28 cellular contexts compared by ENCODE assay signal in genomic region chr17:5763595-5763994, GRCh38.
DNase-seq lines count a peak whose midpoint lies in the region; ATAC-seq, FAIRE-seq and TF ChIP-seq lines count a peak whose summit lies in the region.
"Had no signal": no experiment of that assay in that cellular context is flagged by ENCODE, and none has a peak within 500 bp of the region (broad histone marks: within the 10 kb centered on the region; RNA-seq: fewer than 3 reads in every experiment).

No MANE protein-coding gene starts in this region.

- TF ChIP-seq CTCF in RWPE2 (IDR thresholded peaks at IDR 0.05; ENCODE audit: poor library complexity, severe bottlenecking) (no peak), bronchial epithelial cell (IDR thresholded peaks at IDR 0.05; ENCODE audit: insufficient read depth, low read length, severe bottlenecking) (no peak), HepG2 (CRISPR knock-in tag; IDR thresholded peaks at IDR 0.05) (no peak), neural progenitor cell (IDR thresholded peaks at IDR 0.05) (no peak), body of pancreas (IDR thresholded peaks at IDR 0.05) (no peak)

- H3K23ac ChIP-seq in mesendoderm (ENCODE audit: low read length), result no peak overlapping the region

- peaks cover 12% of the 10 kb centered on the region for H3K27me3 ChIP-seq in RWPE2 (ENCODE audit: insufficient read depth, poor library complexity, severe bottlenecking)
- H3K27me3 ChIP-seq in bronchial epithelial cell (ENCODE audit: control insufficient read depth, insufficient read depth, low read length), result peaks cover 8% of the 10 kb centered on the region
- no peaks in the 10 kb centered on the region; a peak in 1 of 5 replicates for H3K27me3 ChIP-seq in HepG2 (ENCODE audit: control insufficient read depth in 1 of 2, insufficient read depth in 2 of 2, low read length in 2 of 2)
- no peaks in the 10 kb centered on the region for H3K27me3 ChIP-seq in neural progenitor cell
- no peaks in the 10 kb centered on the region for H3K27me3 ChIP-seq in mesendoderm (ENCODE audit: insufficient read depth, low read length, poor library complexity)
- no peaks in the 10 kb centered on the region for H3K27me3 ChIP-seq in body of pancreas
- H3K27me3 ChIP-seq: BE2C, BLaER1 had no signal

- H3K4me3 Mint-ChIP-seq in neural progenitor cell, result no peak overlapping the region
- H3K4me3 Mint-ChIP-seq: CD14-positive monocyte; CD4-positive, alpha-beta memory T cell; CD4-positive, CD25-positive, alpha-beta regulatory T cell; CD8-positive, alpha-beta memory T cell had no signal

- no peaks in the 10 kb centered on the region for H3F3A ChIP-seq in neural progenitor cell (ENCODE audit: low read depth)

- no TSS peak for BruUV-seq in HepG2 (replicated peaks; lab: Mats Ljungman, UMichigan)

- peaks cover 8% of the 10 kb centered on the region for H3K9me3 Mint-ChIP-seq in neural progenitor cell
- H3K9me3 Mint-ChIP-seq: CD8-positive, alpha-beta memory T cell had no signal

- H3K36me3 ChIP-seq in RWPE2 (ENCODE audit: low read depth), result no peaks in the 10 kb centered on the region
- H3K36me3 ChIP-seq in bronchial epithelial cell (ENCODE audit: control insufficient read depth, insufficient read depth, low read length), result no peaks in the 10 kb centered on the region
- no peaks in the 10 kb centered on the region for H3K36me3 ChIP-seq in HepG2 (replicated peaks in 1 of 2; ENCODE audit: control insufficient read depth in 1 of 2, insufficient read depth in 2 of 2, low read length in 2 of 2)
- no peaks in the 10 kb centered on the region for H3K36me3 ChIP-seq in neural progenitor cell
- H3K36me3 ChIP-seq in mesendoderm (ENCODE audit: control insufficient read depth, insufficient read depth, low read length), result no peaks in the 10 kb centered on the region
- H3K36me3 ChIP-seq in body of pancreas (replicated peaks in 1 of 2; ENCODE audit: insufficient read depth in 1 of 2, low read depth in 2 of 2), result no peaks in the 10 kb centered on the region
- H3K36me3 ChIP-seq: BE2C, BLaER1 had no signal

- H3K9me3 ChIP-seq in RWPE2 (ENCODE audit: severe bottlenecking), result no peaks in the 10 kb centered on the region
- H3K9me3 ChIP-seq in HepG2 (ENCODE audit: low read length), result no peaks in the 10 kb centered on the region
- no peaks in the 10 kb centered on the region for H3K9me3 ChIP-seq in neural progenitor cell (ENCODE audit: low read depth)
- no peaks in the 10 kb centered on the region for H3K9me3 ChIP-seq in body of pancreas
- H3K9me3 ChIP-seq: BE2C, BLaER1 had no signal

- DNase-seq in RWPE2 (ENCODE audit: low spot score) (peak; percentile 8), bronchial epithelial cell (ENCODE audit: low read depth) (no peak), HepG2 (ENCODE audit: low spot score) (peak; percentile 75), neural progenitor cell (ENCODE audit: low spot score) (no peak), mesendoderm (no peak), RPMI8226 (no peak), body of pancreas (no peak)
- DNase-seq: 8988T; ACHN; BE2C; C1 segment of cervical spinal cord; CD4-positive, alpha-beta memory T cell; CD4-positive, CD25-positive, alpha-beta regulatory T cell; CD8-positive, alpha-beta memory T cell; COR-L47; DMS 273 treated with DMSO at 0.1 percent for 48 hours; DMS153; DMS53; DMS79; DND-41; EL; GDM1 had no signal

- H3K27me3 Mint-ChIP-seq in neural progenitor cell (ENCODE audit: insufficient read depth, low read depth), result peaks cover 18% of the 10 kb centered on the region

- no peak overlapping the region for H2BK5ac ChIP-seq in mesendoderm (ENCODE audit: low read length)

- H4K8ac ChIP-seq in mesendoderm (ENCODE audit: low read depth, low read length), result no peak overlapping the region

- in situ Hi-C loops in HepG2 (cut with HindIII; ENCODE audit: extremely low pct_ligation_motif_present, low pct_unique_long_range_greater_than_20kb), result no loop called here

- H3K36me3 Mint-ChIP-seq in neural progenitor cell, result peaks cover 2% of the 10 kb centered on the region
- H3K36me3 Mint-ChIP-seq: CD14-positive monocyte; CD4-positive, alpha-beta memory T cell; CD4-positive, CD25-positive, alpha-beta regulatory T cell had no signal

- H3K79me2 ChIP-seq in HepG2 (ENCODE audit: insufficient read depth, low read length) (no peaks in the 10 kb centered on the region), neural progenitor cell (ENCODE audit: low read depth) (no peaks in the 10 kb centered on the region), mesendoderm (ENCODE audit: control insufficient read depth, insufficient read depth, low read length) (no peaks in the 10 kb centered on the region)

- H2BK15ac ChIP-seq in mesendoderm (replicated peaks; ENCODE audit: low read depth), result no peak overlapping the region

- TF ChIP-seq EP300 in HepG2 (IDR thresholded peaks at IDR 0.05; ENCODE audit: low read depth in 2 of 2, low read length in 2 of 2) (peak in 1 of 2 experiments; percentile 90; a peak in 2 of 4 replicates), HepG2 (CRISPR knock-in tag; IDR thresholded peaks at IDR 0.05; ENCODE audit: borderline replicate concordance) (no peak)

- CTCF ChIA-PET in HepG2 (lab: Yijun Ruan, JAX; ENCODE audit: low intra/inter-chr PET ratio, low total read pairs), result no interaction called here

- no peaks in the 10 kb centered on the region for H3K79me1 ChIP-seq in mesendoderm (ENCODE audit: low read length)

- H3K4me1 ChIP-seq in RWPE2 (ENCODE audit: insufficient read depth, poor library complexity, severe bottlenecking) (peaks cover 8% of the 10 kb centered on the region), HepG2 (ENCODE audit: insufficient read depth, low read length) (peaks cover 31% of the 10 kb centered on the region), neural progenitor cell (no peaks in the 10 kb centered on the region), mesendoderm (ENCODE audit: control insufficient read depth, low read depth, low read length) (no peaks in the 10 kb centered on the region), body of pancreas (no peaks in the 10 kb centered on the region)
- H3K4me1 ChIP-seq: BE2C, BLaER1 had no signal

- H3K27ac ChIP-seq in RWPE2 (ENCODE audit: poor library complexity, severe bottlenecking), result no peak overlapping the region
- no peak overlapping the region for H3K27ac ChIP-seq in HepG2 (ENCODE audit: extremely low read length, insufficient read depth, low read length)
- H3K27ac ChIP-seq in neural progenitor cell, result no peak overlapping the region
- H3K27ac ChIP-seq in mesendoderm (ENCODE audit: low read depth, low read length), result no peak overlapping the region
- no peak overlapping the region for H3K27ac ChIP-seq in body of pancreas
- H3K27ac ChIP-seq: BLaER1 had no signal

- TF ChIP-seq POLR2A in HepG2 (IDR thresholded peaks at IDR 0.05; ENCODE audit: insufficient read depth in 1 of 2, low read depth in 2 of 2, low read length in 2 of 2) (no peak), body of pancreas (IDR thresholded peaks at IDR 0.05) (no peak)

- 0% methylated on average over 7 of the region's 8 CpGs for WGBS in HepG2 (ENCODE audit: low lambda C conversion rate)
- WGBS in mesendoderm (ENCODE audit: extremely low coverage, insufficient coverage, low lambda C conversion rate), result no CpG with 5 or more reads among the region's 8 CpGs
- 23 to 34% methylated on average over 8 of the region's 8 CpGs for WGBS in body of pancreas, 2 donors

- FAIRE-seq in bronchial epithelial cell (lab: Jason Lieb, UNC) (peak; percentile 70), HepG2 (lab: Jason Lieb, UNC) (peak; percentile 78)
- FAIRE-seq: A204.1, GM12878, GM12892, GM18507 had no signal

- TF ChIP-seq RAD21 in HepG2 (CRISPR knock-in tag; IDR thresholded peaks at IDR 0.05), result no peak

- intact Hi-C loops in HepG2 (cut with micrococcal nuclease; ENCODE audit: unreplicated experiment) (loop anchor here (2.0 kb wide), 1 partner anchor 19 kb away; no protein-coding TSS in a partner anchor), body of pancreas (cut with DNase I) (no loop called here)

- H3K9ac ChIP-seq in HepG2 (ENCODE audit: insufficient read depth, low read depth, low read length), result no peak overlapping the region
- H3K9ac ChIP-seq in neural progenitor cell, result no peak overlapping the region
- no peak overlapping the region for H3K9ac ChIP-seq in mesendoderm (ENCODE audit: low read length)
- H3K9ac ChIP-seq: BLaER1 had no signal

- no peak for ATAC-seq in RWPE2 (ENCODE audit: low read depth)
- ATAC-seq in HepG2, result peak; percentile 91
- ATAC-seq in body of pancreas, result no peak
- ATAC-seq: GM12878 had no signal

- no peak overlapping the region for H2AK5ac ChIP-seq in mesendoderm (ENCODE audit: low read length)

- no peak overlapping the region for H3K4ac ChIP-seq in mesendoderm (ENCODE audit: low read depth, low read length)

- no peak overlapping the region for H2AFZ ChIP-seq in HepG2 (ENCODE audit: low read length)
- H2AFZ ChIP-seq in neural progenitor cell (replicated peaks), result no peak overlapping the region

- no peak overlapping the region for H4K5ac ChIP-seq in mesendoderm (ENCODE audit: low read length)

- H4K20me1 ChIP-seq in HepG2 (ENCODE audit: insufficient read depth, low read length), result no peaks in the 10 kb centered on the region
- no peaks in the 10 kb centered on the region for H4K20me1 ChIP-seq in neural progenitor cell (ENCODE audit: low read depth)
- H4K20me1 ChIP-seq: BLaER1 had no signal

- peak overlapping the region; percentile 30 for H3K27ac Mint-ChIP-seq in neural progenitor cell
- H3K27ac Mint-ChIP-seq: CD4-positive, alpha-beta memory T cell; CD4-positive, CD25-positive, alpha-beta regulatory T cell; CD8-positive, alpha-beta memory T cell had no signal

- no peak overlapping the region for H3K56ac ChIP-seq in mesendoderm (ENCODE audit: low read length)

- POLR2A ChIA-PET in HepG2 (lab: Yijun Ruan, JAX), result interaction anchor here (1.1 kb wide), 1 partner anchor 12 kb away, joined by 5 read pairs; no protein-coding TSS in a partner anchor

- H3K4me3 ChIP-seq in RWPE2 (ENCODE audit: severe bottlenecking), result no peak overlapping the region
- no peak overlapping the region for H3K4me3 ChIP-seq in bronchial epithelial cell (ENCODE audit: low read depth, low read length)
- H3K4me3 ChIP-seq in HepG2 (replicated peaks in 1 of 3; ENCODE audit: insufficient read depth in 1 of 3, low read depth in 2 of 3, low read length in 3 of 3), result no peak overlapping the region
- H3K4me3 ChIP-seq in neural progenitor cell, result no peak overlapping the region
- H3K4me3 ChIP-seq in mesendoderm (ENCODE audit: low read length), result no peak overlapping the region
- H3K4me3 ChIP-seq in body of pancreas, result no peak overlapping the region
- H3K4me3 ChIP-seq: BLaER1, GM12878 had no signal

- H3K4me2 ChIP-seq in HepG2 (ENCODE audit: low read depth, low read length) (peak overlapping the region; percentile 45), neural progenitor cell (no peak overlapping the region), mesendoderm (ENCODE audit: low read length) (no peak overlapping the region)
- H3K4me2 ChIP-seq: BLaER1 had no signal

- no peak overlapping the region for H2BK120ac ChIP-seq in mesendoderm (ENCODE audit: low read depth, low read length)

- H3K4me1 Mint-ChIP-seq in neural progenitor cell, result peaks cover 32% of the 10 kb centered on the region
- H3K4me1 Mint-ChIP-seq: CD14-positive monocyte; CD4-positive, CD25-positive, alpha-beta regulatory T cell; CD8-positive, alpha-beta memory T cell had no signal

- H3K18ac ChIP-seq in mesendoderm (ENCODE audit: low read length), result no peak overlapping the region

TF ChIP-seq in HepG2, 621 proteins besides CTCF, POLR2A, EP300 and RAD21 (continues in another document):
- TF ChIP-seq NR2F1 (CRISPR knock-in tag; IDR thresholded peaks at IDR 0.05) (peak; percentile 99 to 100), HHEX (CRISPR knock-in tag; IDR thresholded peaks at IDR 0.05) (peak; percentile 91), GATAD2A (CRISPR knock-in tag; IDR thresholded peaks at IDR 0.05) (peak; percentile 70)

Comparison
In these comparisons a context has a peak if more than half of its experiments do, and no peak if none do; other contexts are left out.
1. DNase-seq: peak in RWPE2 (single experiment) and HepG2 (single experiment); none in bronchial epithelial cell (single experiment), neural progenitor cell (single experiment), mesendoderm (single experiment), RPMI8226 (single experiment) and body of pancreas (0 of 4).